In genomic region chr7:82268632-82269031, GRCh38 we compare ENCODE assay signal across 15 cellular contexts.
DNase-seq lines count a peak whose midpoint lies in the region; ATAC-seq and TF ChIP-seq lines count a peak whose summit lies in the region.
"Had no signal": no experiment of that assay in that cellular context is flagged by ENCODE, and none has a peak within 500 bp of the region (broad histone marks: within the 10 kb centered on the region; RNA-seq: fewer than 3 reads in every experiment).

No MANE protein-coding gene starts in this region.

- H3K27me3 Mint-ChIP-seq in MCF 10A (ENCODE audit: insufficient read depth, unreplicated experiment): peaks cover 73% of the 10 kb centered on the region
- H3K27me3 Mint-ChIP-seq: CD4-positive, alpha-beta T cell; IgD-negative memory B cell had no signal

- no peaks in the 10 kb centered on the region for H3K36me3 Mint-ChIP-seq in MCF 10A (ENCODE audit: insufficient read depth, unreplicated experiment)
- H3K36me3 Mint-ChIP-seq: IgD-negative memory B cell had no signal

- no peaks in the 10 kb centered on the region for H3K4me1 Mint-ChIP-seq in MCF 10A (ENCODE audit: insufficient read depth, unreplicated experiment)
- H3K4me1 Mint-ChIP-seq: IgD-negative memory B cell had no signal

- CTCF ChIA-PET in MCF 10A (lab: Yijun Ruan, JAX): interaction anchor here (0.7 to 0.8 kb wide), 2 partner anchors 35 to 161 kb away, joined by 3 read pairs; no protein-coding TSS in a partner anchor

- 53% methylated on average over 1 of the region's 1 CpG for WGBS in prostate gland

- peak overlapping the region; percentile 1 for H3K4me2 ChIP-seq in skeletal muscle satellite cell (ENCODE audit: low read length)

- H3K4me1 ChIP-seq in BE2C: peaks cover 51% of the 10 kb centered on the region
- peaks cover 14% of the 10 kb centered on the region for H3K4me1 ChIP-seq in skeletal muscle satellite cell (ENCODE audit: control insufficient read depth, insufficient read depth, low read length)
- H3K4me1 ChIP-seq in prostate gland (replicated peaks): no peaks in the 10 kb centered on the region

- H3K36me3 ChIP-seq in BE2C (no peaks in the 10 kb centered on the region), skeletal muscle satellite cell (ENCODE audit: insufficient read depth, low read length) (no peaks in the 10 kb centered on the region), prostate gland (no peaks in the 10 kb centered on the region)
- H3K36me3 ChIP-seq: HAP-1 had no signal

- no peaks in the 10 kb centered on the region for H3K9me3 ChIP-seq in BE2C
- H3K9me3 ChIP-seq in skeletal muscle satellite cell (replicated peaks; ENCODE audit: low read length): no peaks in the 10 kb centered on the region
- H3K9me3 ChIP-seq in prostate gland: no peaks in the 10 kb centered on the region
- H3K9me3 ChIP-seq: HAP-1 had no signal

- H3K9ac ChIP-seq in skeletal muscle satellite cell (ENCODE audit: low read depth, low read length): no peak overlapping the region

- DNase-seq in BE2C (peak; percentile 46), fibroblast of pulmonary artery (ENCODE audit: low read depth) (peak; percentile 18), prostate gland (ENCODE audit: low spot score) (no peak), MCF 10A (ENCODE audit: unreplicated experiment) (no peak)
- DNase-seq: 8988T; ACHN; C1 segment of cervical spinal cord; Calu3; CD4-positive, alpha-beta T cell; DMS 273 treated with DMSO at 0.1 percent for 48 hours had no signal

- no peak overlapping the region for H3K27ac ChIP-seq in prostate gland

- no peak overlapping the region for H3K27ac Mint-ChIP-seq in MCF 10A (ENCODE audit: low read depth, unreplicated experiment)
- H3K27ac Mint-ChIP-seq: CD4-positive, alpha-beta T cell; IgD-negative memory B cell had no signal

- intact Hi-C loops in prostate gland (cut with DNase I): no loop called here
- intact Hi-C loops in MCF 10A (cut with micrococcal nuclease): no loop called here

- H3K4me3 ChIP-seq in BE2C (ENCODE audit: low read depth, low read length) (peak overlapping the region; percentile 36), fibroblast of pulmonary artery (replicated peaks; ENCODE audit: low read depth, low read length) (no peak overlapping the region), skeletal muscle satellite cell (ENCODE audit: low read length) (no peak overlapping the region), prostate gland (no peak overlapping the region)
- H3K4me3 ChIP-seq: HAP-1 had no signal

- no peak for TF ChIP-seq POLR2A in prostate gland (IDR thresholded peaks at IDR 0.05)

- TF ChIP-seq CTCF in BE2C (IDR thresholded peaks at IDR 0.05; ENCODE audit: low read depth, low read length) (no peak), fibroblast of pulmonary artery (IDR thresholded peaks at IDR 0.05; ENCODE audit: low read length, missing control alignments) (no peak), prostate gland (IDR thresholded peaks at IDR 0.05) (no peak), MCF 10A (IDR thresholded peaks at IDR 0.05; ENCODE audit: unreplicated experiment) (no peak)

- no TSS peak for BruUV-seq in MCF 10A (replicated peaks; lab: Mats Ljungman, UMichigan)

- no peak overlapping the region for H3K4me3 Mint-ChIP-seq in MCF 10A (ENCODE audit: unreplicated experiment)
- H3K4me3 Mint-ChIP-seq: CD4-positive, alpha-beta T cell; IgD-negative memory B cell had no signal

- H3K27me3 ChIP-seq in BE2C: no peaks in the 10 kb centered on the region
- H3K27me3 ChIP-seq in skeletal muscle satellite cell (ENCODE audit: control insufficient read depth, insufficient read depth, low read length): no peaks in the 10 kb centered on the region
- H3K27me3 ChIP-seq in prostate gland (replicated peaks; ENCODE audit: insufficient read depth): no peaks in the 10 kb centered on the region

- POLR2A ChIA-PET in MCF 10A (lab: Yijun Ruan, JAX): no interaction called here

- H3K9me3 Mint-ChIP-seq in MCF 10A (ENCODE audit: unreplicated experiment): no peaks in the 10 kb centered on the region

- ATAC-seq in SK-N-SH treated with all-trans-retinoic acid at 6 μM for 48 hours: no peak
- ATAC-seq in GM19328 (IDR thresholded peaks at IDR 0.05; ENCODE audit: unreplicated experiment): no peak

TF ChIP-seq in SK-N-SH treated with all-trans-retinoic acid at 6 μM for 48 hours, 23 proteins besides CTCF, POLR2A, EP300 and RAD21:
- no peak for TF ChIP-seq CSDC2 (CRISPR knock-in tag; IDR thresholded peaks at IDR 0.05)
- TF ChIP-seq ZNF565 (CRISPR knock-in tag; conservative IDR thresholded peaks at IDR 0.05; ENCODE audit: low read depth): no peak
- peak; percentile 24 for TF ChIP-seq ISL1 (CRISPR knock-in tag; IDR thresholded peaks at IDR 0.05)

Comparison
In these comparisons a context has a peak if more than half of its experiments do, and no peak if none do; other contexts are left out.
1. DNase-seq: peak in BE2C (single experiment) and fibroblast of pulmonary artery (single experiment); none in prostate gland (single experiment) and MCF 10A (single experiment).